ENCODE assay signal across 1 cellular context in the genomic region with DNA sequence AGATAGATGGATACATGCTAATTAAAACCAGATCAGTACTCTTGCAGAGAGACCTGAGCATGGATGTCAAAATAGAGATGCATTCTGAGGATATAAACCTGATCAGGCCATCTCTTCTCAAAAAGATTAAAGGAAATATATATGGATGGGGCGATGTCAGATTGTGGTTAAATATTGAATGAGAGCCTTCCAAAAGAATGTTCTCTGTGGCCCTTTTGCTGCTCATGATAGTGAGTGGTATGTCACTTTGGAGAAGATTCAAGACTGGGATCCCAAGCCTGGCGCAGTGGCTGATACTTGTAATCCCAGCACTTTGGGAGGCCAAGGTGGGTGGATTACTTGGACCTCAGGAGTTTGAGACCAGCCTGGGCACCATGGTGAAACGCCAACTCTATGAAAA.
TF ChIP-seq lines count a peak whose summit lies in the region.

No MANE protein-coding gene starts in this region.

TF ChIP-seq in IMR-90, 13 proteins besides CTCF, POLR2A, EP300 and RAD21:
- no peak for TF ChIP-seq RCOR1 (IDR thresholded peaks at IDR 0.05; ENCODE audit: insufficient replicate concordance, low read length)
- TF ChIP-seq CEBPB (IDR thresholded peaks at IDR 0.05; ENCODE audit: low read depth, low read length): no peak
- TF ChIP-seq RFX5 (IDR thresholded peaks at IDR 0.05; ENCODE audit: low read depth, low read length): no peak
- TF ChIP-seq MXI1 (IDR thresholded peaks at IDR 0.05; ENCODE audit: borderline replicate concordance, low read depth, low read length): no peak
